ENCODE assay signal across 17 cellular contexts in genomic region chr7:95471076-95471475, GRCh38. TPM values are rescaled to one million over a fixed set of nuclear protein-coding genes. Genes with fewer than 3 reads are reported as not detected.
DNase-seq lines count a peak whose midpoint lies in the region; ATAC-seq, FAIRE-seq and TF ChIP-seq lines count a peak whose summit lies in the region.
"Had no signal": no experiment of that assay in that cellular context is flagged by ENCODE, and none has a peak within 500 bp of the region (broad histone marks: within the 10 kb centered on the region; RNA-seq: fewer than 3 reads in every experiment).

No MANE protein-coding gene starts in this region.

- CTCF ChIA-PET in Caco-2 (lab: Charles Lee), result no interaction called here
- CTCF ChIA-PET in GM12878 (lab: Yijun Ruan, JAX), result interaction anchor here (0.6 to 2.9 kb wide), 8 partner anchors 8 to 215 kb away, joined by 3 to 9 read pairs (median 4); partner anchors contain the start of gene PON3

- H3K9me3 ChIP-seq in Caco-2, result no peaks in the 10 kb centered on the region
- H3K9me3 ChIP-seq in GM12878 (replicated peaks; ENCODE audit: control insufficient read depth, insufficient read depth, low read length), result no peaks in the 10 kb centered on the region
- H3K9me3 ChIP-seq: sigmoid colon had no signal

- RAD21 ChIA-PET in GM12878 (lab: Charles Lee; ENCODE audit: unreplicated experiment), result interaction anchor here (0.5 to 3.3 kb wide), 9 partner anchors 9 to 224 kb away, joined by 3 to 12 read pairs (median 5); no protein-coding TSS in a partner anchor

- no peak overlapping the region for H3K4me2 ChIP-seq in GM12878 (ENCODE audit: control insufficient read depth, insufficient read depth)

- no peaks in the 10 kb centered on the region for H3K79me2 ChIP-seq in GM12878 (ENCODE audit: control insufficient read depth, insufficient read depth, low read length)

- no peak for TF ChIP-seq RAD21 in GM12878 (IDR thresholded peaks at IDR 0.05; ENCODE audit: insufficient read depth, low read depth, low read length)

- no peak overlapping the region for H3K27ac ChIP-seq in GM12878 (ENCODE audit: control insufficient read depth, insufficient read depth)
- H3K27ac ChIP-seq: body of pancreas, sigmoid colon had no signal

- H4K20me1 ChIP-seq in GM12878 (ENCODE audit: control insufficient read depth, insufficient read depth), result no peaks in the 10 kb centered on the region

- H3K36me3 ChIP-seq in Caco-2 (ENCODE audit: control insufficient read depth, insufficient read depth, low read length) (no peaks in the 10 kb centered on the region), GM12878 (ENCODE audit: control insufficient read depth in 2 of 2, insufficient read depth in 2 of 2, low read length in 1 of 2) (no peaks in the 10 kb centered on the region)
- H3K36me3 ChIP-seq: sigmoid colon had no signal

- FAIRE-seq in GM12878 (lab: Jason Lieb, UNC), result no peak
- no peak for FAIRE-seq in GM12892 (lab: Jason Lieb, UNC)
- FAIRE-seq: islet of Langerhans had no signal

- TF ChIP-seq POLR2A in GM12878 (IDR thresholded peaks at IDR 0.05; ENCODE audit: low read depth, low read length), result no peak
- no peak for TF ChIP-seq POLR2A in GM12892 (IDR thresholded peaks at IDR 0.05; ENCODE audit: low read depth, low read length)

- WGBS in GM12878 (ENCODE audit: insufficient coverage, insufficient replicate concordance, low lambda C conversion rate, missing lambda C conversion rate), result 94% methylated on average over 3 of the region's 3 CpGs

- H3K27ac Mint-ChIP-seq in Caco-2 (ENCODE audit: unreplicated experiment) (peak overlapping the region; percentile 14), mesothelial cell of epicardium (peak overlapping the region; percentile 10)
- H3K27ac Mint-ChIP-seq: stimulated activated naive CD8-positive, alpha-beta T cell treated with anti-CD3 and anti-CD28 coated beads, Interleukin-15, Interleukin-2, amounts not matched to agents 100 ng/mL and 50 ng/mL, for 24 hours had no signal

- H3K36me3 Mint-ChIP-seq in Caco-2 (ENCODE audit: insufficient read depth, unreplicated experiment), result no peaks in the 10 kb centered on the region
- no peaks in the 10 kb centered on the region for H3K36me3 Mint-ChIP-seq in mesothelial cell of epicardium
- H3K36me3 Mint-ChIP-seq: CD4-positive, alpha-beta memory T cell had no signal

- ATAC-seq in GM12878 (peak; percentile 24), HG02981 (IDR thresholded peaks at IDR 0.05; ENCODE audit: unreplicated experiment) (no peak)

- no peaks in the 10 kb centered on the region for H3K27me3 ChIP-seq in Caco-2 (replicated peaks; ENCODE audit: control insufficient read depth, insufficient read depth, low read length)
- no peaks in the 10 kb centered on the region for H3K27me3 ChIP-seq in GM12878 (replicated peaks in 1 of 2; ENCODE audit: control insufficient read depth in 2 of 2, insufficient read depth in 2 of 2, low read length in 1 of 2)
- H3K27me3 ChIP-seq: body of pancreas, sigmoid colon had no signal

- no peak for TF ChIP-seq EP300 in GM12878 (IDR thresholded peaks at IDR 0.05; ENCODE audit: borderline replicate concordance in 1 of 2, control insufficient read depth in 1 of 2, low read depth in 2 of 2, low read length in 2 of 2)

- in situ Hi-C loops in KBM-7 (cut with MboI; ENCODE audit: low pct_unique_long_range_greater_than_20kb, low sequenced_read_pairs) (no loop called here), GM12878 (cut with MboI) (loop anchor here (10.0 kb wide), 1 partner anchor 276 kb away; no protein-coding TSS in a partner anchor)

- H3K9ac ChIP-seq in GM12878 (ENCODE audit: control insufficient read depth, insufficient read depth, low read length), result no peak overlapping the region

- SMC1A ChIA-PET in GM12878 (lab: Charles Lee; ENCODE audit: uncharacterized antibody, unreplicated experiment), result interaction anchor here (0.8 to 14.9 kb wide), 17 partner anchors 9 to 224 kb away, joined by 3 to 203 read pairs (median 4); partner anchors contain the start of genes ASB4 and PON2

- H3K4me3 Mint-ChIP-seq in Caco-2 (ENCODE audit: unreplicated experiment) (no peak overlapping the region), mesothelial cell of epicardium (no peak overlapping the region)
- H3K4me3 Mint-ChIP-seq: CD4-positive, alpha-beta memory T cell; stimulated activated naive CD8-positive, alpha-beta T cell treated with anti-CD3 and anti-CD28 coated beads, Interleukin-15, Interleukin-2, amounts not matched to agents 100 ng/mL and 50 ng/mL, for 24 hours had no signal

- POLR2A ChIA-PET in Caco-2 (lab: Charles Lee), result no interaction called here
- POLR2A ChIA-PET in GM12878 (lab: Charles Lee), result interaction anchor here (0.6 to 1.2 kb wide), 5 partner anchors 10 to 1457 kb away, joined by 3 to 8 read pairs (median 3); no protein-coding TSS in a partner anchor

- TF ChIP-seq CTCF in Caco-2 (IDR thresholded peaks at IDR 0.05; ENCODE audit: insufficient read depth in 1 of 2, low read depth in 1 of 2, low read length in 1 of 2, severe bottlenecking in 1 of 2, unreplicated experiment in 1 of 2) (no peak), GM12878 (IDR thresholded peaks at IDR 0.05 in 2 of 3, conservative IDR thresholded peaks at IDR 0.05 in 1 of 3; ENCODE audit: control insufficient read depth in 2 of 3, extremely low read depth in 1 of 3, insufficient read depth in 1 of 3, low read depth in 3 of 3, low read length in 3 of 3) (no peak), mesothelial cell of epicardium (IDR thresholded peaks at IDR 0.05; ENCODE audit: unreplicated experiment) (no peak)

- DNase-seq in Caco-2 (no peak), KBM-7 (peak; percentile 4), GM12878 (ENCODE audit: low read depth, low spot score) (no peak), mesothelial cell of epicardium (ENCODE audit: low spot score in 2 of 2, unreplicated experiment in 2 of 2) (no peak), A172 (ENCODE audit: low spot score) (no peak), NCI-H345 (lab: John Stamatoyannopoulos, UW) (no peak), GM12892 (ENCODE audit: insufficient read length) (no peak)
- DNase-seq: activated gamma-delta T cell treated with Interleukin-2 at 50 U/mL for 16 hours; CD4-positive, alpha-beta memory T cell; effector memory CD4-positive, alpha-beta T cell; foreskin melanocyte; sigmoid colon had no signal

- intact Hi-C loops in Caco-2 (cut with micrococcal nuclease; ENCODE audit: unreplicated experiment) (loop anchor here (10.0 kb wide), 3 partner anchors 426 to 1176 kb away; no protein-coding TSS in a partner anchor), GM12878 (cut with micrococcal nuclease; ENCODE audit: unreplicated experiment) (loop anchor here (2.0 to 10.0 kb wide), 2 partner anchors 224 to 816 kb away; partner anchors contain the start of gene SGCE)

- H3K27me3 Mint-ChIP-seq in Caco-2 (ENCODE audit: insufficient read depth, unreplicated experiment), result no peaks in the 10 kb centered on the region
- no peaks in the 10 kb centered on the region for H3K27me3 Mint-ChIP-seq in mesothelial cell of epicardium (ENCODE audit: low read depth)
- H3K27me3 Mint-ChIP-seq: CD4-positive, alpha-beta memory T cell; stimulated activated naive CD8-positive, alpha-beta T cell treated with anti-CD3 and anti-CD28 coated beads, Interleukin-15, Interleukin-2, amounts not matched to agents 100 ng/mL and 50 ng/mL, for 24 hours had no signal

- H3K9me3 Mint-ChIP-seq in Caco-2 (ENCODE audit: unreplicated experiment) (no peaks in the 10 kb centered on the region), mesothelial cell of epicardium (no peaks in the 10 kb centered on the region)
- H3K9me3 Mint-ChIP-seq: CD4-positive, alpha-beta memory T cell; stimulated activated naive CD8-positive, alpha-beta T cell treated with anti-CD3 and anti-CD28 coated beads, Interleukin-15, Interleukin-2, amounts not matched to agents 100 ng/mL and 50 ng/mL, for 24 hours had no signal

- BruUV-seq in Caco-2 (replicated peaks; lab: Mats Ljungman, UMichigan), result no TSS peak
- no TSS peak for BruUV-seq in GM12878 (replicated peaks; lab: Mats Ljungman, UMichigan)

- H3K4me3 ChIP-seq in Caco-2 (ENCODE audit: low read depth, low read length), result no peak overlapping the region
- no peak overlapping the region for H3K4me3 ChIP-seq in GM12878
- H3K4me3 ChIP-seq: body of pancreas, sigmoid colon had no signal

- no peak overlapping the region for H2AFZ ChIP-seq in GM12878 (ENCODE audit: control insufficient read depth, low read depth, low read length)

- peaks cover 7% of the 10 kb centered on the region for H3K4me1 Mint-ChIP-seq in Caco-2 (ENCODE audit: low read depth, unreplicated experiment)
- peaks cover 23% of the 10 kb centered on the region for H3K4me1 Mint-ChIP-seq in mesothelial cell of epicardium

- peaks cover 11% of the 10 kb centered on the region for H3K4me1 ChIP-seq in Caco-2
- no peaks in the 10 kb centered on the region; the same call in 1 of the 2 replicates for H3K4me1 ChIP-seq in GM12878 (ENCODE audit: control insufficient read depth, insufficient read depth, low read length)
- H3K4me1 ChIP-seq: sigmoid colon had no signal

RNA-seq across cellular contexts. Expression of gene ASB4, which starts 14.7 kb away (rescaled TPM):
- total RNA-seq in Caco-2 (2022) (not detected in 2 replicates), GM12878 (2014; rRNA removed) (not detected in 2 replicates), GM12878 (2014; rRNA removed; fragmentation: Illumina TruSeq; extraction: Trizol) (not detected in 2 replicates), GM12878 (2021) (0.08 TPM in 1 of 2 replicates, not detected in the other), mesothelial cell of epicardium (0.07 to 0.29 TPM (median 0.09 TPM) in 3 replicates)
- total RNA-seq in GM12878 (2013; cell fraction: nucleolus; rRNA removed), result 0.27 and 1.1 TPM in 2 replicates
- polyA plus RNA-seq in GM12878 (2011; ENCODE audit: low read depth), result not detected
- polyA plus RNA-seq in GM12878 (2011; rRNA removed) (1.1 and 1.3 TPM in 2 replicates), GM12878 (2014; fragmentation: Illumina TruSeq; extraction: Trizol) (not detected in 2 replicates), GM12878 (2014; fragmentation: Nextera tagmentation; extraction: Ambion mirVana) (not detected), GM12878 (2014; rRNA removed) (0.12 TPM in 1 of 2 replicates, not detected in the other), GM12878 (2016; fragmentation: Nextera tagmentation; extraction: Ambion mirVana) (not detected)
- polyA plus RNA-seq in GM12878 (2011; cell fraction: cytosol; rRNA removed), result 0.64 and 0.82 TPM in 2 replicates
- 0.56 and 1.1 TPM in 2 replicates for polyA plus RNA-seq in GM12878 (2011; cell fraction: nucleus; rRNA removed)
- not detected in 2 replicates for polyA plus RNA-seq in GM12878 (2012)
- polyA minus RNA-seq in GM12878 (2011; rRNA and poly(A)+ RNA removed), result 1.2 and 1.9 TPM in 2 replicates
- not detected in 2 replicates for polyA minus RNA-seq in GM12878 (2011; cell fraction: cytosol; rRNA and poly(A)+ RNA removed)
- 0.73 and 1.4 TPM in 2 replicates for polyA minus RNA-seq in GM12878 (2011; cell fraction: nucleus; rRNA and poly(A)+ RNA removed)
- total RNA-seq in A172 (2014; rRNA removed; shearing (Covaris generic)), result not detected in 2 replicates
- not detected for polyA plus RNA-seq in GM12892 (2012; ENCODE audit: missing spikeins)
- total RNA-seq: activated CD8-positive, alpha-beta memory T cell treated with anti-CD3 and anti-CD28 coated beads for 36 hours; body of pancreas; CD4-positive, alpha-beta memory T cell; sigmoid colon had no signal
- polyA plus RNA-seq: CD4-positive, alpha-beta memory T cell had no signal

RNA-seq across cellular contexts. Expression of gene PON2, which starts 36.2 kb away (rescaled TPM):
- total RNA-seq in Caco-2 (2022) (140 and 141 TPM in 2 replicates), GM12878 (2014; rRNA removed) (43.8 and 53.2 TPM in 2 replicates), GM12878 (2014; rRNA removed; fragmentation: Illumina TruSeq; extraction: Trizol) (46.6 and 48.8 TPM in 2 replicates), GM12878 (2021) (32.7 TPM in 2 replicates), mesothelial cell of epicardium (113 to 115 TPM (median 114 TPM) in 3 replicates)
- 424 and 425 TPM in 2 replicates for total RNA-seq in GM12878 (2013; cell fraction: nucleolus; rRNA removed)
- polyA plus RNA-seq in GM12878 (2011; ENCODE audit: low read depth), result 0.51 TPM
- polyA plus RNA-seq in GM12878 (2011; rRNA removed) (127 and 183 TPM in 2 replicates), GM12878 (2014; fragmentation: Illumina TruSeq; extraction: Trizol) (56.8 and 63.6 TPM in 2 replicates), GM12878 (2014; fragmentation: Nextera tagmentation; extraction: Ambion mirVana) (10 to 100 TPM; 22.9 to 30.2 TPM), GM12878 (2014; rRNA removed) (40.4 and 52.4 TPM in 2 replicates), GM12878 (2016; fragmentation: Nextera tagmentation; extraction: Ambion mirVana) (10 to 100 TPM; 45.7 to 48.2 TPM)
- polyA plus RNA-seq in GM12878 (2011; cell fraction: cytosol; rRNA removed), result 63.0 and 64.4 TPM in 2 replicates
- polyA plus RNA-seq in GM12878 (2011; cell fraction: nucleus; rRNA removed), result 167 and 175 TPM in 2 replicates
- polyA plus RNA-seq in GM12878 (2012), result 1.7 and 2.1 TPM in 2 replicates
- 45.5 and 68.0 TPM in 2 replicates for polyA minus RNA-seq in GM12878 (2011; rRNA and poly(A)+ RNA removed)
- polyA minus RNA-seq in GM12878 (2011; cell fraction: cytosol; rRNA and poly(A)+ RNA removed), result 22.5 and 33.3 TPM in 2 replicates
- 74.6 and 100.0 TPM in 2 replicates for polyA minus RNA-seq in GM12878 (2011; cell fraction: nucleus; rRNA and poly(A)+ RNA removed)
- 210 and 228 TPM in 2 replicates for total RNA-seq in A172 (2014; rRNA removed; shearing (Covaris generic))
- polyA plus RNA-seq in GM12892 (2012; ENCODE audit: missing spikeins), result 10.6 TPM
